8 cellular contexts compared by ENCODE assay signal in the genomic region with DNA sequence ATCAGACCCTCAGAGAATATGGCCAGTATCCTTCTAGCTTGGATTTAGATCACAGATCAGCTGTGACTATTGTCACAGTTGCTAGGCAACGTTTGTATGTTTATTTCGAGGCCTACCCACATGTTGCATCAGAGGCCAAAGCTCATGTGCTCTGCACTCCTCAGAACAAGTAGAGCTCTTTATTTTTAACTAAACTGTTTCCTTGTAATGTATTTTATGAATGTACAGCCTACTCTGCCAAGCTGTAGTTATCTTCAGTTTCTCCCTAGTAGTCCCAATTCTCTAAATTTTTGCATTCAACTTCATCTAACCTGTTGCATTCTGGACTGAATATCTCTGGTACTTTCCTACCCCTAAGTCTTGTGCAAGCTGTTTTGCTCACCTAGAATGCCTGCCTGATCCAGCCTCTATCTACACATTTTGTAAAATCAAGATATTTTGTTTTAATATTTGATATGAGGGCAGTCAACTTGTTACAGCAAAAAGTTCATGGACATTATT. TPM values are rescaled to one million over a fixed set of nuclear protein-coding genes. Genes with fewer than 3 reads are reported as not detected.
A peak's percentile ranks its signal among the peaks of the same experiment; 100 is the strongest.
DNase-seq lines count a peak whose midpoint lies in the region; ATAC-seq and TF ChIP-seq lines count a peak whose summit lies in the region.

No MANE protein-coding gene starts in this region.

- H3K9me3 ChIP-seq in breast epithelium (no peaks in the 10 kb centered on the region), left lung (no peaks in the 10 kb centered on the region), thyroid gland (no peaks in the 10 kb centered on the region)

- H3K4me3 ChIP-seq in breast epithelium (no peak overlapping the region), left lung (no peak overlapping the region), thyroid gland (replicated peaks in 1 of 3) (no peak overlapping the region)

- no peaks in the 10 kb centered on the region for H3K27me3 Mint-ChIP-seq in CD14-positive monocyte (ENCODE audit: low read depth in 3 of 3)

- H3K36me3 Mint-ChIP-seq in CD14-positive monocyte, result peaks cover 26 to 56% of the 10 kb centered on the region in 2 donors

- no peaks in the 10 kb centered on the region for H3K36me3 ChIP-seq in breast epithelium
- no peaks in the 10 kb centered on the region for H3K36me3 ChIP-seq in left lung
- H3K36me3 ChIP-seq in thyroid gland, result no peaks in the 10 kb centered on the region

- intact Hi-C loops in CD14-positive monocyte (cut with micrococcal nuclease), result no loop called here
- intact Hi-C loops in breast epithelium (cut with DNase I; ENCODE audit: low total_unique reads), result no loop called here
- intact Hi-C loops in left lung (cut with DNase I), result no loop called here
- intact Hi-C loops in thyroid gland (cut with DNase I), result no loop called here

- H3K27ac ChIP-seq in breast epithelium (peak overlapping the region; percentile 89 to 92), left lung (peak overlapping the region; percentile 81), thyroid gland (peak overlapping the region; percentile 61 to 79 (median 69))

- TF ChIP-seq POLR2A in breast epithelium (IDR thresholded peaks at IDR 0.05), result no peak
- TF ChIP-seq POLR2A in thyroid gland (IDR thresholded peaks at IDR 0.05), result no peak

- H3K27me3 ChIP-seq in breast epithelium, result no peaks in the 10 kb centered on the region
- H3K27me3 ChIP-seq in left lung, result no peaks in the 10 kb centered on the region
- H3K27me3 ChIP-seq in thyroid gland, result no peaks in the 10 kb centered on the region

- H3K27ac Mint-ChIP-seq in CD14-positive monocyte, result peak overlapping the region; percentile 69 to 94 (median 88)

- H3K4me1 Mint-ChIP-seq in CD14-positive monocyte, result peaks cover 11% of the 10 kb centered on the region

- no peaks in the 10 kb centered on the region for H3K9me3 Mint-ChIP-seq in CD14-positive monocyte

- TF ChIP-seq CTCF in CD14-positive monocyte (IDR thresholded peaks at IDR 0.05) (no peak), breast epithelium (IDR thresholded peaks at IDR 0.05) (no peak), left lung (IDR thresholded peaks at IDR 0.05) (no peak), thyroid gland (IDR thresholded peaks at IDR 0.05) (no peak)

- ATAC-seq in GM19043 (IDR thresholded peaks at IDR 0.05; ENCODE audit: low read depth, unreplicated experiment), result peak; percentile 52
- peak; percentile 71 for ATAC-seq in left lung
- ATAC-seq in HG02970 (IDR thresholded peaks at IDR 0.05; ENCODE audit: low FRiP score, unreplicated experiment), result no peak

- DNase-seq in CD14-positive monocyte (ENCODE audit: low spot score) (peak; percentile 71), NCI-H460 (ENCODE audit: extremely low read depth, low read depth) (peak; percentile 73), breast epithelium (ENCODE audit: low spot score in 2 of 2) (peak in 1 of 2 donors; percentile 78), left lung (peak in 1 of 2 donors; percentile 63), thyroid gland (peak; percentile 52 to 57), islet precursor cell (no peak)

- H3K4me1 ChIP-seq in breast epithelium (peaks cover 4 to 20% of the 10 kb centered on the region in 2 donors), left lung (peaks cover 20 to 51% of the 10 kb centered on the region in 2 donors), thyroid gland (peaks cover 49 to 77% of the 10 kb centered on the region in 2 donors)

- WGBS in thyroid gland, 2 donors, result 2 to 7% methylated on average over 2 of the region's 2 CpGs

- H3K4me3 Mint-ChIP-seq in CD14-positive monocyte, result no peak overlapping the region

RNA-seq across cellular contexts. Expression of gene CAST, which starts 52.8 kb away (rescaled TPM):
- 10 to 100 TPM; 49.6 to 76.8 TPM for polyA plus RNA-seq in CD14-positive monocyte
- total RNA-seq in NCI-H460 (2014; rRNA removed; shearing (Covaris generic)), result 295 and 302 TPM in 2 replicates
- polyA plus RNA-seq in NCI-H460 (2014; cell fraction: nucleus; rRNA removed), result 137 and 173 TPM in 2 replicates
- 100 to 1,000 TPM; 221 to 400 (median 287) TPM for total RNA-seq in breast epithelium
- total RNA-seq in left lung, result 100 to 1,000 TPM; 232 to 264 TPM
- 100 to 1,000 TPM; 177 to 278 (median 236) TPM for total RNA-seq in thyroid gland
